ENCODE assay signal across 16 cellular contexts in genomic region chr1:91057784-91058183, GRCh38.
DNase-seq lines count a peak whose midpoint lies in the region; ATAC-seq and TF ChIP-seq lines count a peak whose summit lies in the region.
"Had no signal": no experiment of that assay in that cellular context is flagged by ENCODE, and none has a peak within 500 bp of the region (broad histone marks: within the 10 kb centered on the region; RNA-seq: fewer than 3 reads in every experiment).

No MANE protein-coding gene starts in this region.

- H3K9me3 ChIP-seq in SU-DHL-6 (ENCODE audit: insufficient read depth, low read length) = no peaks in the 10 kb centered on the region
- H3K9me3 ChIP-seq: thyroid gland had no signal

- no peaks in the 10 kb centered on the region for H3K9me2 ChIP-seq in SU-DHL-6 (replicated peaks; ENCODE audit: insufficient read depth, low read length)

- no peak overlapping the region for H3K4me3 ChIP-seq in SU-DHL-6 (ENCODE audit: insufficient read depth, low read length, poor library complexity, severe bottlenecking)
- H3K4me3 ChIP-seq: thyroid gland had no signal

- TF ChIP-seq CTCF in GM10248 (IDR thresholded peaks at IDR 0.05; ENCODE audit: control extremely low read depth, extremely low read depth, low read depth, missing control alignments) = no peak
- no peak for TF ChIP-seq CTCF in SU-DHL-6 (IDR thresholded peaks at IDR 0.05; ENCODE audit: insufficient read depth, low read length, poor library complexity, severe bottlenecking)

- no peak overlapping the region for H3K27ac ChIP-seq in SU-DHL-6 (ENCODE audit: low read depth, low read length)
- H3K27ac ChIP-seq: thyroid gland had no signal

- peak; percentile 36 for DNase-seq in GM10248 (ENCODE audit: extremely low spot score)
- DNase-seq in activated CD4-positive, CD25-positive, alpha-beta regulatory T cell treated with anti-CD3 and anti-CD28 coated beads, Interleukin-2, amount 50 U/mL, for 72 hours = no peak
- DNase-seq in DMS 273 treated with DMSO at 0.1 percent for 48 hours (lab: John Stamatoyannopoulos, UW) = no peak
- DNase-seq in NCI-H69 (lab: John Stamatoyannopoulos, UW) = no peak
- DNase-seq: activated CD8-positive, alpha-beta memory T cell treated with anti-CD3 and anti-CD28 coated beads, Interleukin-2, amount 50 U/mL, for 4 hours; activated naive CD4-positive, alpha-beta T cell treated with anti-CD3 and anti-CD28 coated beads for 36 hours; DMS153; NCI-H1694; NCI-H774; retina; Right ventricle myocardium superior; thyroid gland had no signal

- CTCF ChIA-PET in GM10248 (lab: Yijun Ruan, JAX) = interaction anchor here (0.7 to 1.0 kb wide), 2 partner anchors 10 to 336 kb away, joined by 3 read pairs; no protein-coding TSS in a partner anchor

- no peaks in the 10 kb centered on the region for H3K79me2 ChIP-seq in SU-DHL-6 (ENCODE audit: insufficient read depth, low read length)

- POLR2A ChIA-PET in GM10248 (lab: Yijun Ruan, JAX) = no interaction called here

- no peaks in the 10 kb centered on the region for H3K27me3 ChIP-seq in SU-DHL-6 (ENCODE audit: low read length)
- H3K27me3 ChIP-seq: thyroid gland had no signal

- ATAC-seq in GM21360 (IDR thresholded peaks at IDR 0.05; ENCODE audit: unreplicated experiment) (peak; percentile 66), HG03139 (IDR thresholded peaks at IDR 0.05; ENCODE audit: unreplicated experiment) (peak; percentile 47), GM21825 (IDR thresholded peaks at IDR 0.05; ENCODE audit: unreplicated experiment) (no peak)

- H3K9ac ChIP-seq in SU-DHL-6 (ENCODE audit: low read length) = no peak overlapping the region

- no peak overlapping the region for H2AFZ ChIP-seq in SU-DHL-6 (ENCODE audit: low read depth, low read length, severe bottlenecking)

- peak overlapping the region; percentile 17 for H3K4me2 ChIP-seq in SU-DHL-6 (ENCODE audit: low read depth, low read length, poor library complexity, severe bottlenecking)

- H3F3A ChIP-seq in SU-DHL-6 (ENCODE audit: insufficient read depth) = no peaks in the 10 kb centered on the region

- no peaks in the 10 kb centered on the region for H3K36me3 ChIP-seq in SU-DHL-6 (ENCODE audit: low read length)
- H3K36me3 ChIP-seq: thyroid gland had no signal

- no peaks in the 10 kb centered on the region for H4K20me1 ChIP-seq in SU-DHL-6 (ENCODE audit: low read depth, low read length)
